ENCODE assay signal across 23 cellular contexts in the genomic region with DNA sequence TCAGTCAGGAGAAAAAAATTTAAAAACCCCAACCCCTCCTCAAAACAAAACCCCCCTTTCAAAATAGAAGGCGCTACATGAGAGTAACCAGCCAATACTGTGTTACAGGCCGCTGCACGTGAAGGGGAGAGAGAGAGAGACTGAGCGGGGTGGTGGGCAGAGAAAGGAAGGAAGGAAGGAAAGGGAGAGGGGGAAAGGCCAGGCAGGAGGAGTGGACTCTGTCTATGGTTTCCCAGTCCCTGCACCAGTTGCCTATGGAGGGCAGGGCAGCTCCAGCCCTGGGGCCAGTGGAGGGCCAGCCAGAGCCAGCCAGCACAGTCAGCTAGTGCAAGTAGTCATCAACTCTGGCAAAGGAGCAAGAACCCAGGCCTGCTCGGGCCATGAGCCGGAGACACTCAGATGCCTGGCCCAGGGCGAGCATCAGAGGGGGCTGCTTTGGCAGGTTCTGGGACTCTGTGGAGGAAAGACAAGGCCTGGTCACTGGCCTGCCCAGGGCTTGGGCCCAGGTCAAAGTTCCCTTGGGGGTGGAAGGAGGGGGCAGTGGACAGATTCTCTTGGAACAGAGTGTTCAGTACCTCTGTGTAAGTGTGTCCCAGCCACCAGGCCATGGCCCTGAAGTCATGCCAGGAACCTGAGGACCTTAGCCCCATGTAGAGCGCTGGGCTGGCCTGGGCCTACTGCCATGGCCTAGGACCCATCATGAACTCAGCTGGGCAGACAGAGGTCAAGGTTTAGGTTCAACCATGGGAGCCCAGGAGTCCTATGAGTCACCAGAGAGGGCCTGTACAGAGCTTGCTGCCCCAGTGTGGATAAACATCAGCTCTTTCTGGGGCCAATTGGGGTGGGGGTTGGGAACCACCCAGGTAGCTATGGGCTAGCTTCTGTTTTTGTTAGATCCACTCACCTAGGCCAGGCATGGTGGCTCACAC. TPM values are rescaled to one million over a fixed set of nuclear protein-coding genes. Genes with fewer than 3 reads are reported as not detected.
DNase-seq lines count a peak whose midpoint lies in the region; ATAC-seq, FAIRE-seq and TF ChIP-seq lines count a peak whose summit lies in the region.
"Had no signal": no experiment of that assay in that cellular context is flagged by ENCODE, and none has a peak within 500 bp of the region (broad histone marks: within the 10 kb centered on the region; RNA-seq: fewer than 3 reads in every experiment).

No MANE protein-coding gene starts in this region.

- WGBS in body of pancreas, 2 donors = 90 to 94% methylated on average over 5 to 8 of the region's 8 CpGs
- 87% methylated on average over 8 of the region's 8 CpGs for WGBS in HepG2 (ENCODE audit: low lambda C conversion rate)

- H3K27me3 ChIP-seq in body of pancreas (no peaks in the 10 kb centered on the region), HepG2 (ENCODE audit: control insufficient read depth in 1 of 2, insufficient read depth in 2 of 2, low read length in 2 of 2) (no peaks in the 10 kb centered on the region), upper lobe of right lung (no peaks in the 10 kb centered on the region), breast epithelium (no peaks in the 10 kb centered on the region)
- H3K27me3 ChIP-seq: upper lobe of left lung had no signal

- TF ChIP-seq CTCF in body of pancreas (IDR thresholded peaks at IDR 0.05) (no peak), HepG2 (CRISPR knock-in tag; IDR thresholded peaks at IDR 0.05) (peak; percentile 33), upper lobe of right lung (IDR thresholded peaks at IDR 0.05) (no peak), breast epithelium (IDR thresholded peaks at IDR 0.05) (no peak)

- H3K4me3 ChIP-seq in body of pancreas = no peak overlapping the region
- no peak overlapping the region for H3K4me3 ChIP-seq in HepG2 (replicated peaks in 1 of 3; ENCODE audit: insufficient read depth in 1 of 3, low read depth in 2 of 3, low read length in 3 of 3)
- H3K4me3 ChIP-seq in upper lobe of right lung = no peak overlapping the region
- H3K4me3 ChIP-seq in breast epithelium = no peak overlapping the region
- H3K4me3 ChIP-seq: upper lobe of left lung had no signal

- H3K9ac ChIP-seq in HepG2 (ENCODE audit: insufficient read depth, low read depth, low read length) = 0 out of 2 replicates have a peak overlapping the region, but pooled peaks have one; percentile 30

- no peaks in the 10 kb centered on the region for H3K4me1 ChIP-seq in body of pancreas
- H3K4me1 ChIP-seq in HepG2 (ENCODE audit: insufficient read depth, low read length) = peaks cover 17% of the 10 kb centered on the region
- H3K4me1 ChIP-seq in upper lobe of right lung = no peaks in the 10 kb centered on the region
- H3K4me1 ChIP-seq in breast epithelium = no peaks in the 10 kb centered on the region
- H3K4me1 ChIP-seq: upper lobe of left lung had no signal

- H3K9me3 ChIP-seq in body of pancreas (no peaks in the 10 kb centered on the region), HepG2 (ENCODE audit: low read length) (no peaks in the 10 kb centered on the region), upper lobe of right lung (no peaks in the 10 kb centered on the region), breast epithelium (no peaks in the 10 kb centered on the region)
- H3K9me3 ChIP-seq: upper lobe of left lung had no signal

- peak; percentile 76 for FAIRE-seq in HepG2 (lab: Jason Lieb, UNC)
- FAIRE-seq: bronchial epithelial cell, H54 had no signal

- intact Hi-C loops in cardiac septum (cut with DNase I) (no loop called here), left cardiac atrium (cut with DNase I) (loop anchor here in 1 of 2 donors (5.0 kb wide), 1 partner anchor 239 kb away; no protein-coding TSS in a partner anchor), body of pancreas (cut with DNase I) (no loop called here), HepG2 (cut with micrococcal nuclease; ENCODE audit: unreplicated experiment) (no loop called here), upper lobe of right lung (cut with DNase I) (no loop called here), breast epithelium (cut with DNase I; ENCODE audit: low total_unique reads) (no loop called here)

- no peak for TF ChIP-seq POLR2A in body of pancreas (IDR thresholded peaks at IDR 0.05)
- no peak for TF ChIP-seq POLR2A in HepG2 (IDR thresholded peaks at IDR 0.05; ENCODE audit: insufficient read depth in 1 of 2, low read depth in 2 of 2, low read length in 2 of 2)
- TF ChIP-seq POLR2A in breast epithelium (IDR thresholded peaks at IDR 0.05) = no peak

- BruUV-seq in HepG2 (replicated peaks; lab: Mats Ljungman, UMichigan) = no TSS peak

- H3K36me3 ChIP-seq in body of pancreas (replicated peaks in 1 of 2; ENCODE audit: insufficient read depth in 1 of 2, low read depth in 2 of 2) (peaks cover 10 to 26% of the 10 kb centered on the region in 2 donors), HepG2 (replicated peaks in 1 of 2; ENCODE audit: control insufficient read depth in 1 of 2, insufficient read depth in 2 of 2, low read length in 2 of 2) (peaks cover 36 to 52% of the 10 kb centered on the region in 2 experiments), upper lobe of right lung (peaks cover 58% of the 10 kb centered on the region), breast epithelium (no peaks in the 10 kb centered on the region)

- TF ChIP-seq EP300 in HepG2 (IDR thresholded peaks at IDR 0.05; ENCODE audit: low read depth in 2 of 2, low read length in 2 of 2) = peak in 1 of 2 experiments; percentile 34; a peak in 1 of 4 replicates
- TF ChIP-seq EP300 in HepG2 (CRISPR knock-in tag; IDR thresholded peaks at IDR 0.05; ENCODE audit: borderline replicate concordance) = no peak

- in situ Hi-C loops in HepG2 (cut with HindIII; ENCODE audit: extremely low pct_ligation_motif_present, low pct_unique_long_range_greater_than_20kb) = no loop called here

- POLR2A ChIA-PET in HepG2 (lab: Yijun Ruan, JAX) = interaction anchor here (0.9 to 1.4 kb wide), 3 partner anchors 66 to 180 kb away, joined by 3 to 5 read pairs (median 4); a partner anchor contains a TSS

- CTCF ChIA-PET in HepG2 (lab: Yijun Ruan, JAX; ENCODE audit: low intra/inter-chr PET ratio, low total read pairs) = no interaction called here

- peak; percentile 66 for DNase-seq in cardiac septum (ENCODE audit: low spot score)
- DNase-seq in left cardiac atrium = no peak
- DNase-seq in body of pancreas = peak in 1 of 4 donors; percentile 27
- peak; percentile 79 for DNase-seq in HepG2 (ENCODE audit: low spot score)
- DNase-seq in upper lobe of right lung = peak; percentile 59
- no peak for DNase-seq in pons (ENCODE audit: low spot score)
- no peak for DNase-seq in activated effector memory CD4-positive, alpha-beta T cell treated with anti-CD3 and anti-CD28 coated beads, Interleukin-2, amount 50 U/mL, for 16 hours
- no peak for DNase-seq in breast epithelium (ENCODE audit: low spot score in 2 of 2)
- DNase-seq: activated CD4-positive, alpha-beta T cell treated with anti-CD3 and anti-CD28 coated beads for 36 hours; activated naive CD4-positive, alpha-beta T cell; activated T-cell treated with anti-CD3 and anti-CD28 coated beads, Interleukin-2, amount 50 U/mL, for 1 hour; COR-L47; DMS79; glutamatergic neuron; mesendoderm; naive B cell; NCI-H1105; NCI-H1930; occipital lobe; upper lobe of left lung had no signal

- H3K27ac ChIP-seq in body of pancreas (no peak overlapping the region), HepG2 (ENCODE audit: extremely low read length, insufficient read depth, low read length) (peak overlapping the region; percentile 74), upper lobe of right lung (no peak overlapping the region), breast epithelium (peak overlapping the region in 1 of 2 donors; percentile 38)
- H3K27ac ChIP-seq: upper lobe of left lung had no signal

- H2AFZ ChIP-seq in HepG2 (ENCODE audit: low read length) = no peak overlapping the region

- H3K4me2 ChIP-seq in HepG2 (ENCODE audit: low read depth, low read length) = peak overlapping the region; percentile 16; the same call in 1 of the 2 replicates

- ATAC-seq in left cardiac atrium (no peak), body of pancreas (peak; percentile 17), HepG2 (peak; percentile 87), upper lobe of right lung (no peak)
- ATAC-seq: activated CD4-positive, alpha-beta T cell treated with anti-CD3 and anti-CD28 coated beads for 36 hours had no signal

- no peaks in the 10 kb centered on the region for H4K20me1 ChIP-seq in HepG2 (ENCODE audit: insufficient read depth, low read length)

- 0 out of 2 replicates have a peak, but pooled peaks have one; percentile 6 for TF ChIP-seq RAD21 in HepG2 (CRISPR knock-in tag; IDR thresholded peaks at IDR 0.05)

- no peaks in the 10 kb centered on the region for H3K79me2 ChIP-seq in HepG2 (ENCODE audit: insufficient read depth, low read length)

RNA-seq across cellular contexts. Expression of a gene that starts 7.3 kb away (rescaled TPM):
- total RNA-seq in cardiac septum (10.7 TPM), left cardiac atrium (10 to 100 TPM; 10.1 to 11.7 TPM), body of pancreas (10 to 100 TPM; 15.8 to 18.1 TPM), HepG2 (2016; rRNA removed; fragmentation: Illumina TruSeq; extraction: Trizol) (17.2 and 17.6 TPM in 2 replicates), upper lobe of right lung (18.2 TPM), breast epithelium (10 to 100 TPM; 11.4 to 22.0 (median 21.4) TPM)
- 5.6 and 6.5 TPM in 2 replicates for total RNA-seq in HepG2 (2016; cell fraction: cytosol; rRNA removed; fragmentation: Illumina TruSeq; extraction: Trizol; ENCODE audit: low read depth)
- 15.5 and 19.1 TPM in 2 replicates for total RNA-seq in HepG2 (2016; cell fraction: insoluble cytoplasmic fraction; rRNA removed; fragmentation: Illumina TruSeq; extraction: Trizol)
- total RNA-seq in HepG2 (2016; cell fraction: membrane; rRNA removed; fragmentation: Illumina TruSeq; extraction: Trizol) = 13.6 and 15.8 TPM in 2 replicates
- total RNA-seq in HepG2 (2016; cell fraction: nucleus; rRNA removed; fragmentation: Illumina TruSeq; extraction: Trizol) = 9.0 and 12.8 TPM in 2 replicates
- polyA plus RNA-seq in HepG2 (2011; rRNA removed) = 11.1 and 12.8 TPM in 2 replicates
- 11.1 and 12.3 TPM in 2 replicates for polyA plus RNA-seq in HepG2 (2011; cell fraction: cytosol; rRNA removed)
- 8.1 and 9.3 TPM in 2 replicates for polyA plus RNA-seq in HepG2 (2011; cell fraction: nucleus; rRNA removed)
- 7.0 and 7.9 TPM in 2 replicates for polyA plus RNA-seq in HepG2 (2012)
- polyA plus RNA-seq in HepG2 (2016; cell fraction: cytosol; fragmentation: Illumina TruSeq; extraction: Trizol; ENCODE audit: low read depth) = 2.9 and 5.2 TPM in 2 replicates
- 12.7 and 14.1 TPM in 2 replicates for polyA plus RNA-seq in HepG2 (2016; cell fraction: insoluble cytoplasmic fraction; fragmentation: Illumina TruSeq; extraction: Trizol; ENCODE audit: low read depth)
- polyA plus RNA-seq in HepG2 (2016; cell fraction: membrane; fragmentation: Illumina TruSeq; extraction: Trizol; ENCODE audit: low read depth) = 8.7 and 9.6 TPM in 2 replicates
- polyA plus RNA-seq in HepG2 (2016; cell fraction: nucleus; fragmentation: Illumina TruSeq; extraction: Trizol; ENCODE audit: insufficient read depth, low read depth) = 18.9 and 20.0 TPM in 2 replicates
- 26.4 and 27.3 TPM in 2 replicates for polyA minus RNA-seq in HepG2 (2011; rRNA and poly(A)+ RNA removed; ENCODE audit: low replicate concordance)
- polyA minus RNA-seq in HepG2 (2011; cell fraction: cytosol; rRNA and poly(A)+ RNA removed) = 6.1 and 9.6 TPM in 2 replicates
- 8.1 and 8.8 TPM in 2 replicates for polyA minus RNA-seq in HepG2 (2011; cell fraction: nucleus; rRNA and poly(A)+ RNA removed)

RNA-seq across cellular contexts. Expression of a gene that starts 59.8 kb away (rescaled TPM):
- total RNA-seq in cardiac septum (5.6 TPM), left cardiac atrium (1 to 10 TPM; 3.5 to 3.7 TPM), body of pancreas (1 to 10 TPM; 7.5 to 9.6 TPM), HepG2 (2016; rRNA removed; fragmentation: Illumina TruSeq; extraction: Trizol) (1.7 and 3.1 TPM in 2 replicates), upper lobe of right lung (3.8 TPM), breast epithelium (10 to 100 TPM in 2 of 3 donors, 1 to 10 TPM in 1; 7.2 to 18.1 (median 11.1) TPM)
- total RNA-seq in HepG2 (2016; cell fraction: cytosol; rRNA removed; fragmentation: Illumina TruSeq; extraction: Trizol; ENCODE audit: low read depth) = 1.9 and 2.8 TPM in 2 replicates
- 2.1 and 4.2 TPM in 2 replicates for total RNA-seq in HepG2 (2016; cell fraction: insoluble cytoplasmic fraction; rRNA removed; fragmentation: Illumina TruSeq; extraction: Trizol)
- total RNA-seq in HepG2 (2016; cell fraction: membrane; rRNA removed; fragmentation: Illumina TruSeq; extraction: Trizol) = 2.2 and 3.5 TPM in 2 replicates
- total RNA-seq in HepG2 (2016; cell fraction: nucleus; rRNA removed; fragmentation: Illumina TruSeq; extraction: Trizol) = 1.9 and 4.3 TPM in 2 replicates
- polyA plus RNA-seq in HepG2 (2011; rRNA removed) = 1.5 and 2.0 TPM in 2 replicates
- 1.8 and 2.8 TPM in 2 replicates for polyA plus RNA-seq in HepG2 (2011; cell fraction: cytosol; rRNA removed)
- 7.9 and 8.0 TPM in 2 replicates for polyA plus RNA-seq in HepG2 (2011; cell fraction: nucleus; rRNA removed)
- 1.3 and 1.7 TPM in 2 replicates for polyA plus RNA-seq in HepG2 (2012)
- polyA plus RNA-seq in HepG2 (2016; cell fraction: cytosol; fragmentation: Illumina TruSeq; extraction: Trizol; ENCODE audit: low read depth) = 1.6 and 2.1 TPM in 2 replicates
- 2.2 and 3.1 TPM in 2 replicates for polyA plus RNA-seq in HepG2 (2016; cell fraction: insoluble cytoplasmic fraction; fragmentation: Illumina TruSeq; extraction: Trizol; ENCODE audit: low read depth)
- 2.3 and 2.5 TPM in 2 replicates for polyA plus RNA-seq in HepG2 (2016; cell fraction: membrane; fragmentation: Illumina TruSeq; extraction: Trizol; ENCODE audit: low read depth)
- 5.2 and 6.4 TPM in 2 replicates for polyA plus RNA-seq in HepG2 (2016; cell fraction: nucleus; fragmentation: Illumina TruSeq; extraction: Trizol; ENCODE audit: insufficient read depth, low read depth)
- polyA minus RNA-seq in HepG2 (2011; rRNA and poly(A)+ RNA removed; ENCODE audit: low replicate concordance) = 0.12 and 1.3 TPM in 2 replicates
- polyA minus RNA-seq in HepG2 (2011; cell fraction: cytosol; rRNA and poly(A)+ RNA removed) = 0.53 and 0.79 TPM in 2 replicates
- polyA minus RNA-seq in HepG2 (2011; cell fraction: nucleus; rRNA and poly(A)+ RNA removed) = 0.62 and 0.64 TPM in 2 replicates
- total RNA-seq: A172 had no signal

RNA-seq across cellular contexts. Expression of a gene that starts 59.8 kb away (rescaled TPM):
- total RNA-seq in cardiac septum = 8.5 TPM
- 1 to 10 TPM; 7.6 to 9.6 TPM for total RNA-seq in left cardiac atrium
- total RNA-seq in body of pancreas = 10 to 100 TPM; 68.0 to 91.0 TPM
- 20.8 and 21.4 TPM in 2 replicates for total RNA-seq in HepG2 (2016; rRNA removed; fragmentation: Illumina TruSeq; extraction: Trizol)
- 10.8 and 12.4 TPM in 2 replicates for total RNA-seq in HepG2 (2016; cell fraction: cytosol; rRNA removed; fragmentation: Illumina TruSeq; extraction: Trizol; ENCODE audit: low read depth)
- 17.9 and 24.2 TPM in 2 replicates for total RNA-seq in HepG2 (2016; cell fraction: insoluble cytoplasmic fraction; rRNA removed; fragmentation: Illumina TruSeq; extraction: Trizol)
- 17.6 and 19.5 TPM in 2 replicates for total RNA-seq in HepG2 (2016; cell fraction: membrane; rRNA removed; fragmentation: Illumina TruSeq; extraction: Trizol)
- total RNA-seq in HepG2 (2016; cell fraction: nucleus; rRNA removed; fragmentation: Illumina TruSeq; extraction: Trizol) = 13.8 and 15.4 TPM in 2 replicates
- 10.8 and 12.2 TPM in 2 replicates for polyA plus RNA-seq in HepG2 (2011; rRNA removed)
- 6.0 and 11.2 TPM in 2 replicates for polyA plus RNA-seq in HepG2 (2011; cell fraction: cytosol; rRNA removed)
- polyA plus RNA-seq in HepG2 (2011; cell fraction: nucleus; rRNA removed) = 29.2 and 37.2 TPM in 2 replicates
- polyA plus RNA-seq in HepG2 (2012) = 9.4 and 12.3 TPM in 2 replicates
- 11.8 and 13.2 TPM in 2 replicates for polyA plus RNA-seq in HepG2 (2016; cell fraction: cytosol; fragmentation: Illumina TruSeq; extraction: Trizol; ENCODE audit: low read depth)
- 18.0 and 18.5 TPM in 2 replicates for polyA plus RNA-seq in HepG2 (2016; cell fraction: insoluble cytoplasmic fraction; fragmentation: Illumina TruSeq; extraction: Trizol; ENCODE audit: low read depth)
- 9.5 and 15.3 TPM in 2 replicates for polyA plus RNA-seq in HepG2 (2016; cell fraction: membrane; fragmentation: Illumina TruSeq; extraction: Trizol; ENCODE audit: low read depth)
- polyA plus RNA-seq in HepG2 (2016; cell fraction: nucleus; fragmentation: Illumina TruSeq; extraction: Trizol; ENCODE audit: insufficient read depth, low read depth) = 33.6 and 35.0 TPM in 2 replicates
- polyA minus RNA-seq in HepG2 (2011; rRNA and poly(A)+ RNA removed; ENCODE audit: low replicate concordance) = 6.6 and 7.1 TPM in 2 replicates
- polyA minus RNA-seq in HepG2 (2011; cell fraction: cytosol; rRNA and poly(A)+ RNA removed) = 4.5 and 7.8 TPM in 2 replicates
- polyA minus RNA-seq in HepG2 (2011; cell fraction: nucleus; rRNA and poly(A)+ RNA removed) = 3.6 and 3.9 TPM in 2 replicates
- 14.5 TPM for total RNA-seq in upper lobe of right lung
- 10 to 100 TPM; 18.6 to 21.0 (median 20.1) TPM for total RNA-seq in breast epithelium
- total RNA-seq: A172 had no signal

Comparison
In these comparisons a context has a peak if more than half of its experiments do, and no peak if none do; other contexts are left out.
1. DNase-seq: peak in cardiac septum (single experiment), HepG2 (single experiment) and upper lobe of right lung (single experiment); none in left cardiac atrium (single experiment), pons (single experiment), activated effector memory CD4-positive, alpha-beta T cell treated with anti-CD3 and anti-CD28 coated beads, Interleukin-2, amount 50 U/mL, for 16 hours (single experiment) and breast epithelium (0 of 2).
2. ATAC-seq: peak in body of pancreas (single experiment) and HepG2 (single experiment); none in left cardiac atrium (0 of 2) and upper lobe of right lung (single experiment).